1 cellular context compared by ENCODE assay signal in genomic region chr22:37192741-37193140, GRCh38.
TF ChIP-seq lines count a peak whose summit lies in the region.

No MANE protein-coding gene starts in this region.

TF ChIP-seq in HCT116, 20 proteins besides CTCF, POLR2A, EP300 and RAD21:
- TF ChIP-seq JUND (IDR thresholded peaks at IDR 0.05) = no peak
- peak; percentile 13; the same call in 1 of the 2 replicates for TF ChIP-seq CBX3 (IDR thresholded peaks at IDR 0.05; ENCODE audit: low read depth)
TF ChIP-seq in HCT116: peak in this region for 1.
